Comparison of ENCODE assay signal across 1 cellular context in genomic region chr15:85618956-85619491, GRCh38.
TF ChIP-seq lines count a peak whose summit lies in the region.

No MANE protein-coding gene starts in this region.

TF ChIP-seq in HepG2, 621 proteins besides CTCF, POLR2A, EP300 and RAD21 (continued from another document):
- TF ChIP-seq RNF219 (CRISPR knock-in tag; IDR thresholded peaks at IDR 0.05) = no peak
- TF ChIP-seq HMGXB3 (CRISPR knock-in tag; IDR thresholded peaks at IDR 0.05; ENCODE audit: borderline replicate concordance) = no peak
- no peak for TF ChIP-seq HIC2 (CRISPR knock-in tag; IDR thresholded peaks at IDR 0.05; ENCODE audit: low read depth)
- TF ChIP-seq KDM4B (CRISPR knock-in tag; IDR thresholded peaks at IDR 0.05) = no peak
